8 cellular contexts compared by ENCODE assay signal in genomic region chr17:68205808-68206563, GRCh38. TPM values are rescaled to one million over a fixed set of nuclear protein-coding genes. Genes with fewer than 3 reads are reported as not detected.
DNase-seq lines count a peak whose midpoint lies in the region; ATAC-seq and TF ChIP-seq lines count a peak whose summit lies in the region.
"Not testable (repeated sequence)": the region's sequence is repeated elsewhere in the genome, so short reads cannot be mapped to it uniquely, and the experiment has no call there.

No MANE protein-coding gene starts in this region.

- H3K9ac ChIP-seq in OCI-LY3 (ENCODE audit: low read length) (peak overlapping the region; percentile 77), mucosa of stomach (ENCODE audit: low read length) (peak overlapping the region; percentile 61)

- H3K4me3 ChIP-seq in OCI-LY3 (ENCODE audit: low read length) (peak overlapping the region; percentile 86), mucosa of stomach (ENCODE audit: low read length) (peak overlapping the region; percentile 41)

- DNase-seq in ELF-1 (ENCODE audit: low read depth, low spot score) (peak; percentile 44), fibroblast of peridontal ligament (ENCODE audit: extremely low read depth) (peak; percentile 8), superior temporal gyrus (ENCODE audit: extremely low spot score) (peak; percentile 40)
- not testable (repeated sequence) for DNase-seq in activated naive CD4-positive, alpha-beta T cell treated with anti-CD3 and anti-CD28 coated beads for 36 hours

- peak overlapping the region; percentile 68 for H3K27ac Mint-ChIP-seq in activated naive CD4-positive, alpha-beta T cell treated with anti-CD3 and anti-CD28 coated beads for 36 hours

- not testable (repeated sequence) for H4K20me1 ChIP-seq in OCI-LY3 (ENCODE audit: insufficient read depth, low read length)

- H3K27me3 Mint-ChIP-seq in activated naive CD4-positive, alpha-beta T cell treated with anti-CD3 and anti-CD28 coated beads for 36 hours (ENCODE audit: low read depth), result not testable (repeated sequence)

- not testable (repeated sequence) for H3K36me3 Mint-ChIP-seq in activated naive CD4-positive, alpha-beta T cell treated with anti-CD3 and anti-CD28 coated beads for 36 hours (ENCODE audit: low read depth)

- not testable (repeated sequence) for H3K36me3 ChIP-seq in OCI-LY3 (replicated peaks; ENCODE audit: low read depth, low read length); mucosa of stomach (ENCODE audit: control insufficient read depth, insufficient read depth, low read length)

- H3K27me3 ChIP-seq in OCI-LY3 (ENCODE audit: low read depth, low read length); mucosa of stomach (ENCODE audit: control insufficient read depth, insufficient read depth, low read length): not testable (repeated sequence)

- TF ChIP-seq CTCF in OCI-LY3 (IDR thresholded peaks at IDR 0.05; ENCODE audit: low read depth, low read length), result not testable (repeated sequence)

- ATAC-seq in GM21717 (IDR thresholded peaks at IDR 0.05; ENCODE audit: unreplicated experiment) (peak; percentile 29), HG03520 (IDR thresholded peaks at IDR 0.05; ENCODE audit: unreplicated experiment) (peak; percentile 32)

- CTCF ChIA-PET in activated naive CD4-positive, alpha-beta T cell treated with anti-CD3 and anti-CD28 coated beads for 36 hours (lab: Charles Lee), result interaction anchor here (1.2 to 3.9 kb wide), 9 partner anchors 21 to 230 kb away, joined by 3 to 20 read pairs (median 4); no protein-coding TSS in a partner anchor

- peaks cover 19% of the 10 kb centered on the region for H3K4me1 ChIP-seq in OCI-LY3 (ENCODE audit: low read length)
- H3K4me1 ChIP-seq in mucosa of stomach (ENCODE audit: control insufficient read depth, insufficient read depth, low read length), result not testable (repeated sequence)

- H3K9me3 Mint-ChIP-seq in activated naive CD4-positive, alpha-beta T cell treated with anti-CD3 and anti-CD28 coated beads for 36 hours, result not testable (repeated sequence)

- H3K27ac ChIP-seq in OCI-LY3 (ENCODE audit: low read length), result peak overlapping the region; percentile 70

- intact Hi-C loops in activated naive CD4-positive, alpha-beta T cell treated with anti-CD3 and anti-CD28 coated beads for 36 hours (cut with micrococcal nuclease), result loop anchor here (1.0 to 5.0 kb wide), 8 partner anchors 33 to 306 kb away; partner anchors contain the start of genes AMZ2, ARSG, PRKAR1A and SLC16A6

- H3K4me3 Mint-ChIP-seq in activated naive CD4-positive, alpha-beta T cell treated with anti-CD3 and anti-CD28 coated beads for 36 hours, result peak overlapping the region; percentile 87

- peaks cover 21% of the 10 kb centered on the region for H3K79me2 ChIP-seq in OCI-LY3 (ENCODE audit: low read length)

- H3K4me2 ChIP-seq in OCI-LY3 (ENCODE audit: low read length), result peak overlapping the region; percentile 82

- peak overlapping the region; percentile 56; the same call in 1 of the 2 replicates for H2AFZ ChIP-seq in OCI-LY3 (ENCODE audit: low read depth, low read length)

- H3K9me3 ChIP-seq in OCI-LY3 (ENCODE audit: insufficient read depth, low read length); mucosa of stomach (ENCODE audit: control insufficient read depth, low read length): not testable (repeated sequence)

- H3K4me1 Mint-ChIP-seq in activated naive CD4-positive, alpha-beta T cell treated with anti-CD3 and anti-CD28 coated beads for 36 hours (ENCODE audit: low read depth), result not testable (repeated sequence)

RNA-seq across cellular contexts. Expression of gene AMZ2, which starts 41.9 kb away (rescaled TPM):
- total RNA-seq in activated naive CD4-positive, alpha-beta T cell treated with anti-CD3 and anti-CD28 coated beads for 36 hours, result 100 to 1,000 TPM; 190 to 195 TPM
